ENCODE assay signal across 10 cellular contexts in genomic region chr1:54883349-54884102, GRCh38. TPM values are rescaled to one million over a fixed set of nuclear protein-coding genes. Genes with fewer than 3 reads are reported as not detected.
DNase-seq lines count a peak whose midpoint lies in the region; ATAC-seq and TF ChIP-seq lines count a peak whose summit lies in the region.
"Had no signal": no experiment of that assay in that cellular context is flagged by ENCODE, and none has a peak within 500 bp of the region (broad histone marks: within the 10 kb centered on the region; RNA-seq: fewer than 3 reads in every experiment).

No MANE protein-coding gene starts in this region.

- CTCF ChIA-PET in PC-3 (lab: Charles Lee): interaction anchor here (1.0 to 1.3 kb wide), 2 partner anchors 62 to 139 kb away, joined by 5 to 7 read pairs; no protein-coding TSS in a partner anchor

- peaks cover 23% of the 10 kb centered on the region; the same call in 1 of the 2 replicates for H4K20me1 ChIP-seq in PC-3 (ENCODE audit: low read length)

- no peak overlapping the region for H3K18ac ChIP-seq in trophoblast cell (ENCODE audit: low read length)

- no peak overlapping the region for H2AK5ac ChIP-seq in trophoblast cell (ENCODE audit: low read length)

- no CpG with 5 or more reads among the region's 10 CpGs for WGBS in trophoblast cell (ENCODE audit: extremely low coverage, insufficient coverage, insufficient read length)
- 84 to 87% (median 86%) methylated on average over 10 of the region's 10 CpGs for WGBS in ovary, 3 donors

- H2BK12ac ChIP-seq in trophoblast cell (ENCODE audit: low read length): no peak overlapping the region

- ATAC-seq in PC-3 (no peak), GM19397 (IDR thresholded peaks at IDR 0.05; ENCODE audit: unreplicated experiment) (no peak), HG03095 (IDR thresholded peaks at IDR 0.05; ENCODE audit: unreplicated experiment) (no peak)
- no peak for ATAC-seq in activated naive CD8-positive, alpha-beta T cell treated with anti-CD3 and anti-CD28 coated beads, Interleukin-2, amount 50 U/mL, for 24 hours
- ATAC-seq: HCT116 had no signal

- H3K79me2 ChIP-seq in PC-3 (ENCODE audit: low read length): peaks cover 80% of the 10 kb centered on the region
- peaks cover 25% of the 10 kb centered on the region for H3K79me2 ChIP-seq in trophoblast cell (ENCODE audit: control insufficient read depth, insufficient read depth, low read length, poor library complexity)

- POLR2A ChIA-PET in PC-3 (lab: Charles Lee; ENCODE audit: unreplicated experiment): no interaction called here

- BruUV-seq in PC-3 (replicated peaks; lab: Mats Ljungman, UMichigan): no TSS peak

- H3K36me3 ChIP-seq in PC-3 (ENCODE audit: low read depth, low read length) (peaks cover 39% of the 10 kb centered on the region), trophoblast cell (ENCODE audit: control insufficient read depth in 1 of 2, insufficient read depth in 2 of 2, low read length in 2 of 2) (peaks cover 14 to 17% of the 10 kb centered on the region in 2 experiments), ovary (no peaks in the 10 kb centered on the region)

- peaks cover 16% of the 10 kb centered on the region for H3F3A ChIP-seq in PC-3 (ENCODE audit: low read length, unreplicated experiment)

- H4K8ac ChIP-seq in trophoblast cell (ENCODE audit: low read depth, low read length): no peak overlapping the region

- H3K4me1 Mint-ChIP-seq in activated naive CD8-positive, alpha-beta T cell treated with anti-CD3 and anti-CD28 coated beads, Interleukin-2, amount 50 U/mL, for 24 hours: peaks cover 34% of the 10 kb centered on the region

- peaks cover 8% of the 10 kb centered on the region for H3K27me3 Mint-ChIP-seq in activated naive CD8-positive, alpha-beta T cell treated with anti-CD3 and anti-CD28 coated beads, Interleukin-2, amount 50 U/mL, for 24 hours

- no peak for TF ChIP-seq EP300 in ovary (IDR thresholded peaks at IDR 0.05)

- no peaks in the 10 kb centered on the region for H3K9me3 Mint-ChIP-seq in activated naive CD8-positive, alpha-beta T cell treated with anti-CD3 and anti-CD28 coated beads, Interleukin-2, amount 50 U/mL, for 24 hours

- H3K4me3 ChIP-seq in PC-3 (ENCODE audit: low read length) (peak overlapping the region; percentile 90), trophoblast cell (ENCODE audit: low read depth, low read length) (no peak overlapping the region), ovary (no peak overlapping the region)

- no peaks in the 10 kb centered on the region for H3K9me2 ChIP-seq in PC-3 (replicated peaks; ENCODE audit: low read length)

- H3K4me1 ChIP-seq in PC-3 (ENCODE audit: insufficient read depth, low read length) (peaks cover 56% of the 10 kb centered on the region), trophoblast cell (ENCODE audit: control insufficient read depth in 1 of 2, insufficient read depth in 2 of 2, low read length in 2 of 2) (peaks cover 27 to 38% of the 10 kb centered on the region in 2 experiments), ovary (ENCODE audit: insufficient read depth) (peaks cover 11% of the 10 kb centered on the region)

- intact Hi-C loops in PC-3 (cut with micrococcal nuclease) (loop anchor here (2.0 kb wide), 1 partner anchor 27 kb away; no protein-coding TSS in a partner anchor), ovary (cut with DNase I) (no loop called here)

- peak overlapping the region; percentile 72 for H3K4ac ChIP-seq in trophoblast cell (ENCODE audit: low read depth, low read length)

- TF ChIP-seq POLR2A in ovary (IDR thresholded peaks at IDR 0.05): no peak

- H4K12ac ChIP-seq in trophoblast cell (ENCODE audit: low read depth, low read length): no peak overlapping the region

- H2BK120ac ChIP-seq in trophoblast cell (ENCODE audit: insufficient read depth, low read length, poor library complexity): no peak overlapping the region

- H3K36me3 Mint-ChIP-seq in activated naive CD8-positive, alpha-beta T cell treated with anti-CD3 and anti-CD28 coated beads, Interleukin-2, amount 50 U/mL, for 24 hours (ENCODE audit: low read depth): peaks cover 37% of the 10 kb centered on the region

- H3K4me3 Mint-ChIP-seq in activated naive CD8-positive, alpha-beta T cell treated with anti-CD3 and anti-CD28 coated beads, Interleukin-2, amount 50 U/mL, for 24 hours: no peak overlapping the region

- in situ Hi-C loops in G401 (cut with HindIII; ENCODE audit: low sequenced_read_pairs): no loop called here

- H3K9me3 ChIP-seq in PC-3 (ENCODE audit: low read length) (no peaks in the 10 kb centered on the region), trophoblast cell (ENCODE audit: insufficient read depth, low read depth, low read length) (no peaks in the 10 kb centered on the region), ovary (no peaks in the 10 kb centered on the region)

- H3K4me2 ChIP-seq in PC-3 (ENCODE audit: low read length) (peak overlapping the region; percentile 89), trophoblast cell (ENCODE audit: low read length) (no peak overlapping the region)

- H3K27me3 ChIP-seq in PC-3 (ENCODE audit: low read length): no peaks in the 10 kb centered on the region
- no peaks in the 10 kb centered on the region for H3K27me3 ChIP-seq in trophoblast cell (ENCODE audit: insufficient read depth, low read length)
- H3K27me3 ChIP-seq in ovary: no peaks in the 10 kb centered on the region

- peaks cover 19% of the 10 kb centered on the region for H3K79me1 ChIP-seq in trophoblast cell (ENCODE audit: low read length)

- H3K23ac ChIP-seq in trophoblast cell (ENCODE audit: low read length): no peak overlapping the region

- H4K91ac ChIP-seq in trophoblast cell (ENCODE audit: low read depth, low read length): no peak overlapping the region

- H2AFZ ChIP-seq in PC-3 (ENCODE audit: low read length) (no peak overlapping the region), trophoblast cell (ENCODE audit: insufficient read depth, low read length, poor library complexity) (no peak overlapping the region)

- H2BK5ac ChIP-seq in trophoblast cell (ENCODE audit: low read depth, low read length, poor library complexity): no peak overlapping the region

- H3K9ac ChIP-seq in PC-3 (ENCODE audit: low read length): peak overlapping the region; percentile 61
- no peak overlapping the region for H3K9ac ChIP-seq in trophoblast cell (ENCODE audit: low read length)

- DNase-seq in G401 (ENCODE audit: low spot score) (peak; percentile 18), PC-3 (no peak), fibroblast of gingiva (ENCODE audit: low read depth) (peak; percentile 78), trophoblast cell (no peak), ovary (no peak)
- no peak for DNase-seq in activated naive CD8-positive, alpha-beta T cell treated with anti-CD3 and anti-CD28 coated beads, Interleukin-2, amount 50 U/mL, for 24 hours

- H3K27ac ChIP-seq in PC-3 (ENCODE audit: low read length) (peak overlapping the region; percentile 96), trophoblast cell (ENCODE audit: low read depth, low read length) (no peak overlapping the region), ovary (no peak overlapping the region)
- H3K27ac ChIP-seq: SK-N-MC had no signal

- no peak for TF ChIP-seq CTCF in PC-3 (conservative IDR thresholded peaks at IDR 0.05; ENCODE audit: low read depth, low read length)
- TF ChIP-seq CTCF in ovary (IDR thresholded peaks at IDR 0.05): no peak

- H3K27ac Mint-ChIP-seq in activated naive CD8-positive, alpha-beta T cell treated with anti-CD3 and anti-CD28 coated beads, Interleukin-2, amount 50 U/mL, for 24 hours: no peak overlapping the region

- no peak overlapping the region for H3K14ac ChIP-seq in trophoblast cell (ENCODE audit: low read length)

RNA-seq across cellular contexts. Expression of gene DHCR24, which starts 3.5 kb away (rescaled TPM):
- 77.8 and 101 TPM in 2 replicates for total RNA-seq in G401 (2014; rRNA removed; shearing (Covaris generic))
- total RNA-seq in PC-3 (2014; rRNA removed) (166 TPM in 2 replicates), ovary (100 to 1,000 TPM in 2 of 7 donors, 10 to 100 TPM in 5; 10.5 to 220 (median 74.6) TPM)
- 120 and 123 TPM in 2 replicates for polyA plus RNA-seq in trophoblast cell (2013)
- 1,000 to 10,000 TPM in 1 of 2 donors, 10 to 100 TPM in 1; 24.9 to 1,394 TPM for polyA plus RNA-seq in ovary

Comparison
In these comparisons a context has a peak if more than half of its experiments do, and no peak if none do; other contexts are left out.
1. DNase-seq: peak in G401 (single experiment) and fibroblast of gingiva (single experiment); none in PC-3 (single experiment), trophoblast cell (0 of 2), ovary (0 of 5) and activated naive CD8-positive, alpha-beta T cell treated with anti-CD3 and anti-CD28 coated beads, Interleukin-2, amount 50 U/mL, for 24 hours (single experiment).